8 cellular contexts compared by ENCODE assay signal in genomic region chr10:97210576-97210975, GRCh38. TPM values are rescaled to one million over a fixed set of nuclear protein-coding genes. Genes with fewer than 3 reads are reported as not detected.
DNase-seq lines count a peak whose midpoint lies in the region; ATAC-seq and TF ChIP-seq lines count a peak whose summit lies in the region.

No MANE protein-coding gene starts in this region.

- no peak overlapping the region for H3K4me3 Mint-ChIP-seq in activated naive CD4-positive, alpha-beta T cell treated with anti-CD3 and anti-CD28 coated beads for 36 hours

- H2AFZ ChIP-seq in Karpas-422 (ENCODE audit: low read length) = no peak overlapping the region

- H3K79me2 ChIP-seq in Karpas-422 (ENCODE audit: low read length) = no peaks in the 10 kb centered on the region

- intact Hi-C loops in activated naive CD4-positive, alpha-beta T cell treated with anti-CD3 and anti-CD28 coated beads for 36 hours (cut with micrococcal nuclease) = loop anchor here (1.0 to 10.0 kb wide), 6 partner anchors 24 to 443 kb away; no protein-coding TSS in a partner anchor
- intact Hi-C loops in head of caudate nucleus (cut with DNase I) = loop anchor here (2.0 kb wide), 1 partner anchor 138 kb away; no protein-coding TSS in a partner anchor
- intact Hi-C loops in prostate gland (cut with DNase I) = loop anchor here (1.0 kb wide), 1 partner anchor 137 kb away; no protein-coding TSS in a partner anchor

- no peaks in the 10 kb centered on the region for H3K9me3 ChIP-seq in Karpas-422 (ENCODE audit: low read length)
- H3K9me3 ChIP-seq in prostate gland = no peaks in the 10 kb centered on the region

- H3K9me3 Mint-ChIP-seq in activated naive CD4-positive, alpha-beta T cell treated with anti-CD3 and anti-CD28 coated beads for 36 hours = no peaks in the 10 kb centered on the region

- no peaks in the 10 kb centered on the region for H3K36me3 Mint-ChIP-seq in activated naive CD4-positive, alpha-beta T cell treated with anti-CD3 and anti-CD28 coated beads for 36 hours (ENCODE audit: low read depth)

- no peak overlapping the region for H3K27ac ChIP-seq in Karpas-422 (ENCODE audit: low read length)
- H3K27ac ChIP-seq in prostate gland = no peak overlapping the region

- peaks cover 2% of the 10 kb centered on the region for H3K27me3 Mint-ChIP-seq in activated naive CD4-positive, alpha-beta T cell treated with anti-CD3 and anti-CD28 coated beads for 36 hours (ENCODE audit: low read depth)

- TF ChIP-seq CTCF in prostate gland (IDR thresholded peaks at IDR 0.05) = peak; percentile 88 to 99 (median 92)

- WGBS in prostate gland = 15% methylated on average over 8 of the region's 8 CpGs

- H3K36me3 ChIP-seq in Karpas-422 (ENCODE audit: insufficient read depth, low read length) (no peaks in the 10 kb centered on the region), prostate gland (no peaks in the 10 kb centered on the region)

- CTCF ChIA-PET in activated naive CD4-positive, alpha-beta T cell treated with anti-CD3 and anti-CD28 coated beads for 36 hours (lab: Charles Lee) = interaction anchor here (0.5 to 11.6 kb wide), 54 partner anchors 9 to 845 kb away, joined by 3 to 213 read pairs (median 4); partner anchors contain the start of genes FRAT1 and TLL2

- H3K4me3 ChIP-seq in Karpas-422 (ENCODE audit: low read length) = no peak overlapping the region
- no peak overlapping the region for H3K4me3 ChIP-seq in prostate gland

- H3K9me2 ChIP-seq in Karpas-422 (replicated peaks; ENCODE audit: insufficient read depth, low read length) = no peaks in the 10 kb centered on the region

- ATAC-seq in SK-N-SH treated with all-trans-retinoic acid at 6 μM for 48 hours (peak; percentile 93), GM19035 (IDR thresholded peaks at IDR 0.05; ENCODE audit: unreplicated experiment) (no peak), GM19463 (IDR thresholded peaks at IDR 0.05; ENCODE audit: unreplicated experiment) (no peak)

- H3K9ac ChIP-seq in Karpas-422 (ENCODE audit: low read length) = no peak overlapping the region

- no peaks in the 10 kb centered on the region for H3K4me1 Mint-ChIP-seq in activated naive CD4-positive, alpha-beta T cell treated with anti-CD3 and anti-CD28 coated beads for 36 hours (ENCODE audit: low read depth)

- DNase-seq in EH (ENCODE audit: low read depth) (peak; percentile 68), Karpas-422 (peak; percentile 78), head of caudate nucleus (peak in 40 of 42 donors; percentile 36 to 88 (median 73)), prostate gland (ENCODE audit: low spot score) (peak; percentile 63)
- peak; percentile 86 for DNase-seq in activated naive CD4-positive, alpha-beta T cell treated with anti-CD3 and anti-CD28 coated beads for 36 hours

- H3K4me1 ChIP-seq in Karpas-422 (ENCODE audit: low read length) (peaks cover 3% of the 10 kb centered on the region; the same call in 1 of the 2 replicates), prostate gland (replicated peaks) (no peaks in the 10 kb centered on the region)

- no peak for TF ChIP-seq POLR2A in prostate gland (IDR thresholded peaks at IDR 0.05)

- no peak overlapping the region for H3K4me2 ChIP-seq in Karpas-422 (ENCODE audit: low read depth, low read length, poor library complexity, severe bottlenecking)

- no peaks in the 10 kb centered on the region for H3K27me3 ChIP-seq in Karpas-422 (ENCODE audit: low read length)
- no peaks in the 10 kb centered on the region for H3K27me3 ChIP-seq in prostate gland (replicated peaks; ENCODE audit: insufficient read depth)

- H4K20me1 ChIP-seq in Karpas-422 (ENCODE audit: insufficient read depth, low read depth, low read length) = no peaks in the 10 kb centered on the region

- no peak overlapping the region for H3K27ac Mint-ChIP-seq in activated naive CD4-positive, alpha-beta T cell treated with anti-CD3 and anti-CD28 coated beads for 36 hours

TF ChIP-seq in SK-N-SH treated with all-trans-retinoic acid at 6 μM for 48 hours, 23 proteins besides CTCF, POLR2A, EP300 and RAD21 (continues in another document):
- TF ChIP-seq OSR1 (CRISPR knock-in tag; IDR thresholded peaks at IDR 0.05) (no peak), ZNF565 (CRISPR knock-in tag; conservative IDR thresholded peaks at IDR 0.05; ENCODE audit: low read depth) (no peak), ISL1 (CRISPR knock-in tag; IDR thresholded peaks at IDR 0.05) (no peak), PPARA (CRISPR knock-in tag; IDR thresholded peaks at IDR 0.05; ENCODE audit: borderline replicate concordance) (no peak), TCF4 (CRISPR knock-in tag; IDR thresholded peaks at IDR 0.05; ENCODE audit: borderline replicate concordance) (no peak), ZNF70 (CRISPR knock-in tag; IDR thresholded peaks at IDR 0.05) (no peak), ZNF8 (CRISPR knock-in tag; IDR thresholded peaks at IDR 0.05) (no peak), BACH2 (CRISPR knock-in tag; IDR thresholded peaks at IDR 0.05; ENCODE audit: borderline replicate concordance) (no peak), ARNTL (CRISPR knock-in tag; IDR thresholded peaks at IDR 0.05; ENCODE audit: borderline replicate concordance, low read depth) (no peak), ESRRG (CRISPR knock-in tag; IDR thresholded peaks at IDR 0.05) (no peak), PATZ1 (CRISPR knock-in tag; IDR thresholded peaks at IDR 0.05; ENCODE audit: borderline replicate concordance) (no peak), ZFP3 (CRISPR knock-in tag; IDR thresholded peaks at IDR 0.05) (no peak), GLIS3 (CRISPR knock-in tag; IDR thresholded peaks at IDR 0.05) (no peak), SNAI2 (CRISPR knock-in tag; IDR thresholded peaks at IDR 0.05) (no peak), POU6F1 (CRISPR knock-in tag; IDR thresholded peaks at IDR 0.05; ENCODE audit: borderline replicate concordance, low read depth) (no peak), ZC3H10 (CRISPR knock-in tag; IDR thresholded peaks at IDR 0.05) (no peak), CSRNP3 (CRISPR knock-in tag; IDR thresholded peaks at IDR 0.05) (no peak), TOX (CRISPR knock-in tag; IDR thresholded peaks at IDR 0.05; ENCODE audit: borderline replicate concordance) (no peak)
- TF ChIP-seq, protein P1, sequence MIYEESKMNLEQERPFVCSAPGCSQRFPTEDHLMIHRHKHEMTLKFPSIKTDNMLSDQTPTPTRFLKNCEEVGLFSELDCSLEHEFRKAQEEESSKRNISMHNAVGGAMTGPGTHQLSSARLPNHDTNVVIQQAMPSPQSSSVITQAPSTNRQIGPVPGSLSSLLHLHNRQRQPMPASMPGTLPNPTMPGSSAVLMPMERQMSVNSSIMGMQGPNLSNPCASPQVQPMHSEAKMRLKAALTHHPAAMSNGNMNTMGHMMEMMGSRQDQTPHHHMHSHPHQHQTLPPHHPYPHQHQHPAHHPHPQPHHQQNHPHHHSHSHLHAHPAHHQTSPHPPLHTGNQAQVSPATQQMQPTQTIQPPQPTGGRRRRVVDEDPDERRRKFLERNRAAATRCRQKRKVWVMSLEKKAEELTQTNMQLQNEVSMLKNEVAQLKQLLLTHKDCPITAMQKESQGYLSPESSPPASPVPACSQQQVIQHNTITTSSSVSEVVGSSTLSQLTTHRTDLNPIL (CRISPR knock-in tag; IDR thresholded peaks at IDR 0.05; ENCODE audit: low read depth) = no peak

RNA-seq across cellular contexts. Expression of gene SLIT1, which starts 24.8 kb away (rescaled TPM):
- total RNA-seq in Karpas-422 (2014; rRNA removed; shearing (Covaris generic); ENCODE audit: low replicate concordance) = 1.0 and 2.2 TPM in 2 replicates
- total RNA-seq in activated naive CD4-positive, alpha-beta T cell treated with anti-CD3 and anti-CD28 coated beads for 36 hours = under 1 TPM; 0.44 to 0.60 TPM
- under 1 TPM; 0.59 to 0.91 TPM for total RNA-seq in prostate gland
